In genomic region chr2:127305985-127306585, GRCh38 we compare ENCODE assay signal across 1 cellular context.
A peak's percentile ranks its signal among the peaks of the same experiment; 100 is the strongest.
TF ChIP-seq lines count a peak whose summit lies in the region.

No MANE protein-coding gene starts in this region.

TF ChIP-seq in HEK293, 187 proteins besides CTCF, POLR2A, EP300 and RAD21 (continued from another document):
- TF ChIP-seq, protein P1, sequence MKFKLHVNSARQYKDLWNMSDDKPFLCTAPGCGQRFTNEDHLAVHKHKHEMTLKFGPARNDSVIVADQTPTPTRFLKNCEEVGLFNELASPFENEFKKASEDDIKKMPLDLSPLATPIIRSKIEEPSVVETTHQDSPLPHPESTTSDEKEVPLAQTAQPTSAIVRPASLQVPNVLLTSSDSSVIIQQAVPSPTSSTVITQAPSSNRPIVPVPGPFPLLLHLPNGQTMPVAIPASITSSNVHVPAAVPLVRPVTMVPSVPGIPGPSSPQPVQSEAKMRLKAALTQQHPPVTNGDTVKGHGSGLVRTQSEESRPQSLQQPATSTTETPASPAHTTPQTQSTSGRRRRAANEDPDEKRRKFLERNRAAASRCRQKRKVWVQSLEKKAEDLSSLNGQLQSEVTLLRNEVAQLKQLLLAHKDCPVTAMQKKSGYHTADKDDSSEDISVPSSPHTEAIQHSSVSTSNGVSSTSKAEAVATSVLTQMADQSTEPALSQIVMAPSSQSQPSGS (tag by site-specific recombination; IDR thresholded peaks at IDR 0.05; ENCODE audit: low read depth): peak; percentile 74
- TF ChIP-seq ZNF677 (tag by site-specific recombination; IDR thresholded peaks at IDR 0.05) (peak; percentile 86), ZNF311 (tag by site-specific recombination; IDR thresholded peaks at IDR 0.05; ENCODE audit: borderline replicate concordance) (no peak)
